ENCODE assay signal across 1 cellular context in genomic region chr11:67572747-67573419, GRCh38.
TF ChIP-seq lines count a peak whose summit lies in the region.

No MANE protein-coding gene starts in this region.

TF ChIP-seq in HepG2, 621 proteins besides CTCF, POLR2A, EP300 and RAD21 (continued from another document and continues in another):
- no peak for TF ChIP-seq KIAA2018 (CRISPR knock-in tag; IDR thresholded peaks at IDR 0.05; ENCODE audit: borderline replicate concordance)
- no peak for TF ChIP-seq ZNF460 (CRISPR knock-in tag; IDR thresholded peaks at IDR 0.05; ENCODE audit: borderline replicate concordance)
- TF ChIP-seq EED (CRISPR knock-in tag; IDR thresholded peaks at IDR 0.05), result no peak
- TF ChIP-seq BRF2 (CRISPR knock-in tag; IDR thresholded peaks at IDR 0.05), result no peak
- no peak for TF ChIP-seq ZNF264 (CRISPR knock-in tag; IDR thresholded peaks at IDR 0.05)
- no peak for TF ChIP-seq RXRA (CRISPR knock-in tag; IDR thresholded peaks at IDR 0.05)
- TF ChIP-seq SMAD3 (CRISPR knock-in tag; IDR thresholded peaks at IDR 0.05), result no peak
- TF ChIP-seq MAX (IDR thresholded peaks at IDR 0.05), result no peak
- TF ChIP-seq NFYB (CRISPR knock-in tag; IDR thresholded peaks at IDR 0.05), result no peak
- no peak for TF ChIP-seq ZNF562 (CRISPR knock-in tag; IDR thresholded peaks at IDR 0.05; ENCODE audit: borderline replicate concordance)
- TF ChIP-seq IRF1 (CRISPR knock-in tag; IDR thresholded peaks at IDR 0.05; ENCODE audit: low read depth), result no peak
- TF ChIP-seq ZNF350 (CRISPR knock-in tag; IDR thresholded peaks at IDR 0.05; ENCODE audit: borderline replicate concordance, low read depth), result 0 out of 2 replicates have a peak, but pooled peaks have one; percentile 46
- no peak for TF ChIP-seq PAX8 (CRISPR knock-in tag; IDR thresholded peaks at IDR 0.05; ENCODE audit: borderline replicate concordance)
- TF ChIP-seq ZNF414 (CRISPR knock-in tag; IDR thresholded peaks at IDR 0.05), result no peak
- TF ChIP-seq ZNF879 (CRISPR knock-in tag; IDR thresholded peaks at IDR 0.05), result no peak
- peak; percentile 54 to 78; a peak in 3 of 4 replicates for TF ChIP-seq HMGXB4 (CRISPR knock-in tag; IDR thresholded peaks at IDR 0.05; ENCODE audit: borderline replicate concordance in 1 of 2, low read depth in 1 of 2)
- no peak for TF ChIP-seq ZBTB46 (CRISPR knock-in tag; IDR thresholded peaks at IDR 0.05; ENCODE audit: borderline replicate concordance)
- TF ChIP-seq GTF3A (CRISPR knock-in tag; conservative IDR thresholded peaks at IDR 0.05), result no peak
- TF ChIP-seq ZFP36L2 (CRISPR knock-in tag; IDR thresholded peaks at IDR 0.05), result no peak
- TF ChIP-seq HIVEP1 (CRISPR knock-in tag; IDR thresholded peaks at IDR 0.05), result no peak
- TF ChIP-seq ZNF605 (CRISPR knock-in tag; IDR thresholded peaks at IDR 0.05), result no peak
- TF ChIP-seq SMARCC2 (IDR thresholded peaks at IDR 0.05), result no peak
- no peak for TF ChIP-seq ZNF180 (CRISPR knock-in tag; IDR thresholded peaks at IDR 0.05; ENCODE audit: borderline replicate concordance, low read depth)
- no peak for TF ChIP-seq AKNA (CRISPR knock-in tag; IDR thresholded peaks at IDR 0.05; ENCODE audit: borderline replicate concordance)
